1 cellular context compared by ENCODE assay signal in the genomic region with DNA sequence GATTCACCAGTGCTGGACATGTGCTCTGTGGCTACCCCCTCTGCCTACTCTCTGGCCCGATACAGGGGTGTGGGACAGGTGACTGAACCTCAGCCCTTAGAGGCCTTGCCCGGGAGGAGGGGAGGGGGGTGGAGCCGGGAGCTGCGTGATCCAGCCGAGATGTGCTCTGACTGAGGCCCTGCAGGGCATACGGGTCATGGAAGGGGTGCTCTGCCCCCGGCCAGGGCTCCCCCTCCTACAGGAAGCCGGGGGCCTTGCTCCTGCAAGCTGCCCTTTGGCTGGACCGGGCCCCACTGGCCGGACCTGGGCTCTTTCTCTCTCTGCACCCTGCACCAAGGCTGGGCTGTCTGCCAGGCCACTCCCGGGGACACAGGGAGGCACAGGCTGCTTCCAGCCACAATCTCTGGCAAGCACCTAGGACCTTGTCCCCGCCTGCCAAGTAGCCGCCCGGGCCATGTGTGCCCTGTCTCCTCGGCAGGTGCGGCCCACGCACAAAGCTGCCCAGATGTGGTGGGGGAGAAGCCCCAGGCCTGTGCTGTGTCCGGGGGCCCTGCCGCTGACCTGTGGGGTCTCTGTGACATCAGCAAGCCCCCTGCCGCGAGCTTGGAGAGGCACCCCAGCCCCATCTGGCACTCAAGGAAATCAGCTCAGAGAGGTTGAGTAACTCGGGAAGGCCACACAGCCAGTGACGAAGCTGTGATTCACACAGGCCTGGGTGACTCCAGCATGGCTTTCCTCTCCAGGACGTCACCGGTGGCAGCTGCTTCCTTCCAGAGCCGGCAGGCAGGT.
TF ChIP-seq lines count a peak whose summit lies in the region.

No MANE protein-coding gene starts in this region.

TF ChIP-seq in endothelial cell of umbilical vein, 7 proteins besides CTCF, POLR2A, EP300 and RAD21:
- no peak for TF ChIP-seq GATA2 (IDR thresholded peaks at IDR 0.05; ENCODE audit: insufficient read depth, insufficient read length, low read depth, low read length)
- TF ChIP-seq MAX (IDR thresholded peaks at IDR 0.05; ENCODE audit: insufficient read depth, insufficient read length), result no peak
- TF ChIP-seq JUN (IDR thresholded peaks at IDR 0.05; ENCODE audit: borderline replicate concordance, insufficient read depth, insufficient read length, low read depth), result peak; percentile 32
- no peak for TF ChIP-seq MYC (IDR thresholded peaks at IDR 0.05; ENCODE audit: low read depth, low read length)
- peak; percentile 64 for TF ChIP-seq FOS (IDR thresholded peaks at IDR 0.05; ENCODE audit: borderline replicate concordance, insufficient read depth, low read length)
- TF ChIP-seq POLR2AphosphoS5 (IDR thresholded peaks at IDR 0.05; ENCODE audit: insufficient read depth, low read depth, low read length), result peak; percentile 73
- no peak for TF ChIP-seq EZH2 (IDR thresholded peaks at IDR 0.05; ENCODE audit: borderline replicate concordance, low read depth, low read length, severe bottlenecking)
